ENCODE assay signal across 8 cellular contexts in the genomic region with DNA sequence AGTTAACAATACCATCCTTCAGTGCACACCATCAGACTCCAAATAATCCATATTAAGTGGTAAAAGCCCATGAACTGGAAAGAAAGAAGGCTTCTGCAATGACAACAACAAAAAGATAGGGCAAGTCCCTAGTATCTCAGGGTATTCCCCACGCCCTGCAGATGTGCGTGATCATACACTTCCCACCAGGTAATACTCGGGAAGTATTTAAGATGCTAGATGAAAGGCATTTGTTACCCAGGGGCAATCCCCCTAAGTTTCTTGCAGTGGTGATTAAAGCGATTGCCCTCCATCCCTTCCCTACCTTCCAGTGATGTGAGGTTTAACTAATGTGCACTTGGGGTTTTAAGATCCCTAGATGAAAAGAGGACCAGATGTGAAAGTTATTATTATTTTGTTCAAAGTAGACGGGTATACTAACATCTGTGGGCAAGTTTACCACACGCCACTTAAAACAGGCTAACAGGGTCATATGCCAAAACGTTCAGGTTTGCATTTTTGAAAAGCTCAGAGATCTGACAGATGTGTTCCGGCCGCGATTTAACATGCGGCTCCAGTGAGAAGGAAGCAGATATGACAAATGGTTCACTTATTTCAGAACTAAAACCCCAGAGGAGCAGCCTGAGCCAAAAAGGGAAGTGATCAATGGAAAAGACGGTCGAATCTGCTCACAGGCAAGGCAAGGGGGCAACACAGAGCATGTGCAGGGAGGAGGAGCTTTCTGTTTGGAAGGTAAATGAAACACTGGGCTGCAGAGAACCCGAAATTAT. TPM values are rescaled to one million over a fixed set of nuclear protein-coding genes. Genes with fewer than 3 reads are reported as not detected.
DNase-seq lines count a peak whose midpoint lies in the region; ATAC-seq and TF ChIP-seq lines count a peak whose summit lies in the region.

No MANE protein-coding gene starts in this region.

- H3K4me3 Mint-ChIP-seq in activated CD8-positive, alpha-beta T cell treated with anti-CD3 and anti-CD28 coated beads, Interleukin-2, amount 10 ng/mL, durations not matched to agents 7 days and 5 days = peak overlapping the region; percentile 66
- no peak overlapping the region for H3K4me3 Mint-ChIP-seq in nephron progenitor cell

- intact Hi-C loops in posterior cingulate gyrus (cut with DNase I) = no loop called here

- DNase-seq in AML-193 (lab: John Stamatoyannopoulos, UW) (peak; percentile 4 to 20), nephron progenitor cell (no peak), globus pallidus (ENCODE audit: low spot score) (no peak), anterior cingulate cortex (lab: John Stamatoyannopoulos, UW) (no peak), posterior cingulate gyrus (no peak)
- DNase-seq in activated CD8-positive, alpha-beta T cell treated with anti-CD3 and anti-CD28 coated beads, Interleukin-2, amount 10 ng/mL, durations not matched to agents 7 days and 5 days = peak; percentile 64

- TF ChIP-seq CTCF in nephron progenitor cell (IDR thresholded peaks at IDR 0.05) = no peak

- no peaks in the 10 kb centered on the region for H3K27me3 Mint-ChIP-seq in activated CD8-positive, alpha-beta T cell treated with anti-CD3 and anti-CD28 coated beads, Interleukin-2, amount 10 ng/mL, durations not matched to agents 7 days and 5 days (ENCODE audit: low read depth)
- no peaks in the 10 kb centered on the region for H3K27me3 Mint-ChIP-seq in nephron progenitor cell (ENCODE audit: low read depth, poor library complexity)

- peak overlapping the region; percentile 81 for H3K27ac Mint-ChIP-seq in activated CD8-positive, alpha-beta T cell treated with anti-CD3 and anti-CD28 coated beads, Interleukin-2, amount 10 ng/mL, durations not matched to agents 7 days and 5 days
- peak overlapping the region; percentile 51 for H3K27ac Mint-ChIP-seq in nephron progenitor cell

- peak; percentile 94 for ATAC-seq in GM19455 (IDR thresholded peaks at IDR 0.05; ENCODE audit: unreplicated experiment)
- ATAC-seq in HG03520 (IDR thresholded peaks at IDR 0.05; ENCODE audit: unreplicated experiment) = peak; percentile 90
- ATAC-seq in activated CD8-positive, alpha-beta T cell treated with anti-CD3 and anti-CD28 coated beads, Interleukin-2, amount 10 ng/mL, durations not matched to agents 7 days and 5 days = peak; percentile 87

- H3K36me3 Mint-ChIP-seq in activated CD8-positive, alpha-beta T cell treated with anti-CD3 and anti-CD28 coated beads, Interleukin-2, amount 10 ng/mL, durations not matched to agents 7 days and 5 days (ENCODE audit: low read depth) = peaks cover 30% of the 10 kb centered on the region
- peaks cover 74% of the 10 kb centered on the region for H3K36me3 Mint-ChIP-seq in nephron progenitor cell (ENCODE audit: low read depth)

- peaks cover 24% of the 10 kb centered on the region for H3K4me1 Mint-ChIP-seq in activated CD8-positive, alpha-beta T cell treated with anti-CD3 and anti-CD28 coated beads, Interleukin-2, amount 10 ng/mL, durations not matched to agents 7 days and 5 days (ENCODE audit: low read depth)
- H3K4me1 Mint-ChIP-seq in nephron progenitor cell = no peaks in the 10 kb centered on the region

- POLR2A ChIA-PET in activated CD8-positive, alpha-beta T cell treated with anti-CD3 and anti-CD28 coated beads, Interleukin-2, amount 10 ng/mL, durations not matched to agents 7 days and 5 days (lab: Charles Lee) = interaction anchor here (0.6 to 1.0 kb wide), 3 partner anchors 16 to 233 kb away, joined by 3 read pairs; no protein-coding TSS in a partner anchor

- H3K9me3 Mint-ChIP-seq in activated CD8-positive, alpha-beta T cell treated with anti-CD3 and anti-CD28 coated beads, Interleukin-2, amount 10 ng/mL, durations not matched to agents 7 days and 5 days (ENCODE audit: insufficient read depth) = peaks cover 4% of the 10 kb centered on the region
- H3K9me3 Mint-ChIP-seq in nephron progenitor cell = peaks cover 24% of the 10 kb centered on the region

- CTCF ChIA-PET in activated CD8-positive, alpha-beta T cell treated with anti-CD3 and anti-CD28 coated beads, Interleukin-2, amount 10 ng/mL, durations not matched to agents 7 days and 5 days (lab: Charles Lee) = interaction anchor here (0.9 to 1.7 kb wide), 10 partner anchors 17 to 255 kb away, joined by 3 to 7 read pairs (median 4); no protein-coding TSS in a partner anchor

RNA-seq across cellular contexts. Expression of gene TIAM1, which starts 17.4 kb away (rescaled TPM):
- total RNA-seq in activated CD8-positive, alpha-beta T cell treated with anti-CD3 and anti-CD28 coated beads, Interleukin-2, amount 10 ng/mL, durations not matched to agents 7 days and 5 days = 10 to 100 TPM; 41.5 to 46.9 TPM

Comparison
In these comparisons a context has a peak if more than half of its experiments do, and no peak if none do; other contexts are left out.
1. DNase-seq: peak in AML-193 (2 of 2) and activated CD8-positive, alpha-beta T cell treated with anti-CD3 and anti-CD28 coated beads, Interleukin-2, amount 10 ng/mL, durations not matched to agents 7 days and 5 days (single experiment); none in nephron progenitor cell (single experiment), globus pallidus (single experiment), anterior cingulate cortex (0 of 58) and posterior cingulate gyrus (0 of 10).
2. Peak in every context shown above with its lines, with median percentiles within 50 percentile points of each other: ATAC-seq.